ENCODE assay signal across 1 cellular context in genomic region chr15:64112904-64113303, GRCh38.
TF ChIP-seq lines count a peak whose summit lies in the region.

No MANE protein-coding gene starts in this region.

TF ChIP-seq in WTC11, 78 proteins besides CTCF, POLR2A, EP300 and RAD21 (continued from another document):
- TF ChIP-seq AR (CRISPR knock-in tag; IDR thresholded peaks at IDR 0.05) (no peak), CREM (CRISPR knock-in tag; IDR thresholded peaks at IDR 0.05) (no peak), FOXP1 (CRISPR knock-in tag; IDR thresholded peaks at IDR 0.05; ENCODE audit: borderline replicate concordance) (no peak), ZNF232 (CRISPR knock-in tag; IDR thresholded peaks at IDR 0.05) (no peak), HMGXB4 (CRISPR knock-in tag; IDR thresholded peaks at IDR 0.05) (no peak), ZNF396 (CRISPR knock-in tag; IDR thresholded peaks at IDR 0.05; ENCODE audit: borderline replicate concordance) (no peak), NR2C2 (CRISPR knock-in tag; IDR thresholded peaks at IDR 0.05) (no peak), ETV6 (CRISPR knock-in tag; IDR thresholded peaks at IDR 0.05) (no peak)
